In the genomic region with DNA sequence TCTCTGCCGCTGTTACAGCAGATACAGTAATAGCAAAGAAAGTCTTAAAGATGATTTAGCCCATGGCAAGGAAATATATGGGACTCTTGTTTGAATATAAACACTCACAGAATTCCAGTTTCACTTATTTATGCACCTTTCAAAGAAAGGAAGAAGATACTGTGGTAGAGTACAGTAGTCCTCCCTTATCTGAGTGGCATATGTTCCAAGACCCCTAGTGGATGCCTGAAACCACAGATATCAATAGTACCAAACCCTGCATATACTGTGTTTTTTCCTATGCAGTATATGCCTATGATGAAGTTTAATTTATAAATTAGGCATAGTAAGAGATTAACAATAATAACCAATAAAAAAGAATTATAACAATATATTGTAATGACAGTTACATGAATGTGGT, we compare ENCODE assay signal across 26 cellular contexts. TPM values are rescaled to one million over a fixed set of nuclear protein-coding genes. Genes with fewer than 3 reads are reported as not detected.
A peak's percentile ranks its signal among the peaks of the same experiment; 100 is the strongest.
DNase-seq lines count a peak whose midpoint lies in the region; ATAC-seq and TF ChIP-seq lines count a peak whose summit lies in the region.
"Had no signal": no experiment of that assay in that cellular context is flagged by ENCODE, and none has a peak within 500 bp of the region (broad histone marks: within the 10 kb centered on the region; RNA-seq: fewer than 3 reads in every experiment).

No MANE protein-coding gene starts in this region.

- no peak overlapping the region for H3K4me3 ChIP-seq in CD4-positive, alpha-beta memory T cell (ENCODE audit: low read length in 2 of 2)
- H3K4me3 ChIP-seq in psoas muscle: no peak overlapping the region
- H3K4me3 ChIP-seq: ascending aorta, HAP-1, sigmoid colon had no signal

- H3K9me3 Mint-ChIP-seq in activated CD4-positive, alpha-beta T cell treated with anti-CD3 and anti-CD28 coated beads, Interleukin-2, amount 10 ng/mL, durations not matched to agents 24 days and 14 days: no peaks in the 10 kb centered on the region
- no peaks in the 10 kb centered on the region for H3K9me3 Mint-ChIP-seq in CD4-positive, alpha-beta memory T cell
- peaks cover 0 to 5% (median 0%) of the 10 kb centered on the region in 3 donors for H3K9me3 Mint-ChIP-seq in T-cell
- H3K9me3 Mint-ChIP-seq in effector memory CD8-positive, alpha-beta T cell: no peaks in the 10 kb centered on the region
- H3K9me3 Mint-ChIP-seq: activated naive CD4-positive, alpha-beta T cell treated with anti-CD3 and anti-CD28 coated beads, Interleukin-2, amount 50 U/mL, for 72 hours; activated T-helper 1 cell treated with anti-CD3 and anti-CD28 coated beads, Interleukin-12 subunit alpha, Interleukin-12 subunit beta, Interleukin-2, Interleukin-4 antibody, amounts not matched to agents 30 ng/mL and 10 ng/mL and 1 ng/mL, durations not matched to agents 14 hours and 24 hours and 36 hours; type B pancreatic cell had no signal

- H3K4me1 Mint-ChIP-seq in activated CD4-positive, alpha-beta T cell treated with anti-CD3 and anti-CD28 coated beads, Interleukin-2, amount 10 ng/mL, durations not matched to agents 24 days and 14 days: peaks cover 67% of the 10 kb centered on the region
- peaks cover 52 to 86% (median 66%) of the 10 kb centered on the region in 4 donors for H3K4me1 Mint-ChIP-seq in CD4-positive, alpha-beta memory T cell
- H3K4me1 Mint-ChIP-seq in T-cell: peaks cover 77 to 81% (median 78%) of the 10 kb centered on the region in 3 donors
- H3K4me1 Mint-ChIP-seq in effector memory CD8-positive, alpha-beta T cell (ENCODE audit: low read depth in 2 of 2): peaks cover 51 to 65% of the 10 kb centered on the region in 2 donors

- no peaks in the 10 kb centered on the region for H3K36me3 ChIP-seq in CD4-positive, alpha-beta memory T cell (ENCODE audit: insufficient read depth, low read length)
- H3K36me3 ChIP-seq in psoas muscle (ENCODE audit: insufficient read depth in 1 of 2, low read depth in 1 of 2): peaks cover 0 to 13% of the 10 kb centered on the region in 2 donors
- H3K36me3 ChIP-seq: sigmoid colon had no signal

- peaks cover 45% of the 10 kb centered on the region for H3K36me3 Mint-ChIP-seq in activated CD4-positive, alpha-beta T cell treated with anti-CD3 and anti-CD28 coated beads, Interleukin-2, amount 10 ng/mL, durations not matched to agents 24 days and 14 days (ENCODE audit: low read depth)
- peaks cover 11 to 14% of the 10 kb centered on the region in 2 donors for H3K36me3 Mint-ChIP-seq in CD4-positive, alpha-beta memory T cell
- peaks cover 19% of the 10 kb centered on the region for H3K36me3 Mint-ChIP-seq in T-cell
- peaks cover 19% of the 10 kb centered on the region for H3K36me3 Mint-ChIP-seq in effector memory CD8-positive, alpha-beta T cell (ENCODE audit: insufficient read depth)

- ATAC-seq in T-cell (replicated peaks in 1 of 4) (no peak), psoas muscle (no peak), GM19467 (IDR thresholded peaks at IDR 0.05; ENCODE audit: unreplicated experiment) (no peak), Right ventricle myocardium inferior (no peak)
- ATAC-seq in effector memory CD8-positive, alpha-beta T cell (replicated peaks): no peak

- no peaks in the 10 kb centered on the region for H3K9me3 ChIP-seq in CD4-positive, alpha-beta memory T cell (ENCODE audit: control insufficient read depth in 1 of 2, low read length in 2 of 2)
- H3K9me3 ChIP-seq in psoas muscle: no peaks in the 10 kb centered on the region
- H3K9me3 ChIP-seq: ascending aorta, Caco-2, HAP-1, sigmoid colon had no signal

- CTCF ChIA-PET in CD4-positive, alpha-beta memory T cell (lab: Charles Lee; ENCODE audit: partially characterized antibody): interaction anchor here (0.7 to 2.8 kb wide), 4 partner anchors 8 to 103 kb away, joined by 3 to 10 read pairs (median 4); a partner anchor contains a TSS
- CTCF ChIA-PET in T-cell (lab: Charles Lee): no interaction called here

- no peak overlapping the region for H3K27ac ChIP-seq in CD4-positive, alpha-beta memory T cell (ENCODE audit: low read depth, low read length)
- H3K27ac ChIP-seq in psoas muscle: no peak overlapping the region
- H3K27ac ChIP-seq: 22Rv1, ascending aorta, sigmoid colon had no signal

- no peak for DNase-seq in activated CD4-positive, alpha-beta T cell treated with anti-CD3 and anti-CD28 coated beads, Interleukin-2, amount 10 ng/mL, durations not matched to agents 24 days and 14 days
- no peak for DNase-seq in activated CD4-positive, alpha-beta T cell treated with anti-CD3 and anti-CD28 coated beads for 1 hour
- no peak for DNase-seq in CD4-positive, alpha-beta memory T cell
- no peak for DNase-seq in T-cell
- DNase-seq in effector memory CD8-positive, alpha-beta T cell: no peak
- no peak for DNase-seq in psoas muscle
- no peak for DNase-seq in Right ventricle myocardium inferior (ENCODE audit: missing footprints)
- DNase-seq: activated CD8-positive, alpha-beta memory T cell treated with anti-CD3 and anti-CD28 coated beads for 24 hours; Caco-2; caudate nucleus; DND-41; islet precursor cell; Kasumi-1; NCI-H1048; NCI-H187 treated with DMSO at 0.1 percent for 48 hours; NCI-H526; sigmoid colon; stimulated activated CD4-positive, alpha-beta T cell treated with anti-CD3 and anti-CD28 coated beads, Interleukin-15, amount 100 ng/mL, for 24 hours; T1000 had no signal

- peak overlapping the region; percentile 45 for H3K27ac Mint-ChIP-seq in activated CD4-positive, alpha-beta T cell treated with anti-CD3 and anti-CD28 coated beads, Interleukin-2, amount 10 ng/mL, durations not matched to agents 24 days and 14 days
- peak overlapping the region; percentile 52 to 96 (median 70) for H3K27ac Mint-ChIP-seq in CD4-positive, alpha-beta memory T cell
- peak overlapping the region; percentile 76 to 87 for H3K27ac Mint-ChIP-seq in T-cell
- H3K27ac Mint-ChIP-seq in effector memory CD8-positive, alpha-beta T cell: peak overlapping the region; percentile 54 to 93
- H3K27ac Mint-ChIP-seq: activated naive CD4-positive, alpha-beta T cell treated with anti-CD3 and anti-CD28 coated beads, Interleukin-2, amount 50 U/mL, for 72 hours; type B pancreatic cell had no signal

- POLR2A ChIA-PET in CD4-positive, alpha-beta memory T cell (lab: Charles Lee; ENCODE audit: partially characterized antibody): interaction anchor here (0.7 to 0.9 kb wide), 2 partner anchors 16 to 103 kb away, joined by 3 read pairs; a partner anchor contains a TSS
- POLR2A ChIA-PET in T-cell (lab: Charles Lee): no interaction called here

- 92 to 100% (median 97%) methylated on average over 1 of the region's 1 CpG for WGBS in psoas muscle, 3 donors

- intact Hi-C loops in activated CD4-positive, alpha-beta T cell treated with anti-CD3 and anti-CD28 coated beads, Interleukin-2, amount 10 ng/mL, durations not matched to agents 24 days and 14 days (cut with micrococcal nuclease): no loop called here
- intact Hi-C loops in CD4-positive, alpha-beta memory T cell (cut with micrococcal nuclease): no loop called here
- intact Hi-C loops in psoas muscle (cut with DNase I) (no loop called here), Right ventricle myocardium inferior (cut with DNase I) (no loop called here)

- peaks cover 72% of the 10 kb centered on the region for H3K4me1 ChIP-seq in CD4-positive, alpha-beta memory T cell (ENCODE audit: insufficient read depth, low read length)
- H3K4me1 ChIP-seq in psoas muscle: peaks cover 20% of the 10 kb centered on the region
- H3K4me1 ChIP-seq: Caco-2 had no signal

- H3K27me3 Mint-ChIP-seq in activated CD4-positive, alpha-beta T cell treated with anti-CD3 and anti-CD28 coated beads, Interleukin-2, amount 10 ng/mL, durations not matched to agents 24 days and 14 days: no peaks in the 10 kb centered on the region
- no peaks in the 10 kb centered on the region for H3K27me3 Mint-ChIP-seq in CD4-positive, alpha-beta memory T cell
- H3K27me3 Mint-ChIP-seq in T-cell: no peaks in the 10 kb centered on the region
- no peaks in the 10 kb centered on the region for H3K27me3 Mint-ChIP-seq in effector memory CD8-positive, alpha-beta T cell
- H3K27me3 Mint-ChIP-seq: type B pancreatic cell had no signal

- no peak for TF ChIP-seq CTCF in psoas muscle (IDR thresholded peaks at IDR 0.05)

- no peak overlapping the region for H3K4me3 Mint-ChIP-seq in activated CD4-positive, alpha-beta T cell treated with anti-CD3 and anti-CD28 coated beads, Interleukin-2, amount 10 ng/mL, durations not matched to agents 24 days and 14 days
- H3K4me3 Mint-ChIP-seq in CD4-positive, alpha-beta memory T cell: peak overlapping the region in 5 of 8 donors; percentile 16 to 69 (median 55)
- H3K4me3 Mint-ChIP-seq in T-cell: peak overlapping the region in 1 of 3 donors; percentile 48
- H3K4me3 Mint-ChIP-seq in effector memory CD8-positive, alpha-beta T cell: no peak overlapping the region
- H3K4me3 Mint-ChIP-seq: activated T-helper 1 cell treated with anti-CD3 and anti-CD28 coated beads, Interleukin-12 subunit alpha, Interleukin-12 subunit beta, Interleukin-2, Interleukin-4 antibody, amounts not matched to agents 30 ng/mL and 10 ng/mL and 1 ng/mL, durations not matched to agents 14 hours and 24 hours and 36 hours; type B pancreatic cell had no signal

- H3K27me3 ChIP-seq in CD4-positive, alpha-beta memory T cell (ENCODE audit: insufficient read depth, low read length): no peaks in the 10 kb centered on the region
- no peaks in the 10 kb centered on the region for H3K27me3 ChIP-seq in psoas muscle (ENCODE audit: insufficient read depth in 3 of 3, low read length in 2 of 3)
- H3K27me3 ChIP-seq: ascending aorta, sigmoid colon had no signal

RNA-seq across cellular contexts. Expression of a gene that starts 8.2 kb away (rescaled TPM):
- 98.9 and 106 TPM in 2 replicates for total RNA-seq in activated CD4-positive, alpha-beta T cell treated with anti-CD3 and anti-CD28 coated beads, Interleukin-2, amount 10 ng/mL, durations not matched to agents 24 days and 14 days
- total RNA-seq in CD4-positive, alpha-beta memory T cell: 10 to 100 TPM; 54.0 to 54.9 TPM
- 10 to 100 TPM; 44.9 to 71.2 TPM for polyA plus RNA-seq in CD4-positive, alpha-beta memory T cell
- total RNA-seq in T-cell (10 to 100 TPM; 38.7 to 62.8 (median 49.4) TPM), psoas muscle (10 to 100 TPM; 56.3 to 90.0 (median 64.8) TPM), Right ventricle myocardium inferior (47.3 TPM)
- polyA plus RNA-seq in psoas muscle: 100 to 1,000 TPM in 1 of 3 donors, 10 to 100 TPM in 2; 66.9 to 135 (median 84.7) TPM

RNA-seq across cellular contexts. Expression of a gene that starts 38.4 kb away (rescaled TPM):
- total RNA-seq in activated CD4-positive, alpha-beta T cell treated with anti-CD3 and anti-CD28 coated beads, Interleukin-2, amount 10 ng/mL, durations not matched to agents 24 days and 14 days: 56.2 and 60.0 TPM in 2 replicates
- 1 to 10 TPM; 5.9 to 9.0 TPM for total RNA-seq in CD4-positive, alpha-beta memory T cell
- polyA plus RNA-seq in CD4-positive, alpha-beta memory T cell: 1 to 10 TPM; 5.0 to 6.9 TPM
- total RNA-seq in T-cell (1 to 10 TPM; 3.6 to 8.4 (median 6.6) TPM), psoas muscle (1 to 10 TPM; 3.1 to 4.9 (median 3.5) TPM), Right ventricle myocardium inferior (2.8 TPM)
- 1 to 10 TPM; 6.7 to 7.5 (median 7.3) TPM for polyA plus RNA-seq in psoas muscle

Comparison
In these comparisons a context has a peak if more than half of its experiments do, and no peak if none do; other contexts are left out.
1. H3K4me3 Mint-ChIP-seq: peak in CD4-positive, alpha-beta memory T cell (5 of 8); none in activated CD4-positive, alpha-beta T cell treated with anti-CD3 and anti-CD28 coated beads, Interleukin-2, amount 10 ng/mL, durations not matched to agents 24 days and 14 days (single experiment) and effector memory CD8-positive, alpha-beta T cell (0 of 2).
2. Peak in every context shown above with its lines, with median percentiles within 50 percentile points of each other: H3K27ac Mint-ChIP-seq.